In the genomic region with DNA sequence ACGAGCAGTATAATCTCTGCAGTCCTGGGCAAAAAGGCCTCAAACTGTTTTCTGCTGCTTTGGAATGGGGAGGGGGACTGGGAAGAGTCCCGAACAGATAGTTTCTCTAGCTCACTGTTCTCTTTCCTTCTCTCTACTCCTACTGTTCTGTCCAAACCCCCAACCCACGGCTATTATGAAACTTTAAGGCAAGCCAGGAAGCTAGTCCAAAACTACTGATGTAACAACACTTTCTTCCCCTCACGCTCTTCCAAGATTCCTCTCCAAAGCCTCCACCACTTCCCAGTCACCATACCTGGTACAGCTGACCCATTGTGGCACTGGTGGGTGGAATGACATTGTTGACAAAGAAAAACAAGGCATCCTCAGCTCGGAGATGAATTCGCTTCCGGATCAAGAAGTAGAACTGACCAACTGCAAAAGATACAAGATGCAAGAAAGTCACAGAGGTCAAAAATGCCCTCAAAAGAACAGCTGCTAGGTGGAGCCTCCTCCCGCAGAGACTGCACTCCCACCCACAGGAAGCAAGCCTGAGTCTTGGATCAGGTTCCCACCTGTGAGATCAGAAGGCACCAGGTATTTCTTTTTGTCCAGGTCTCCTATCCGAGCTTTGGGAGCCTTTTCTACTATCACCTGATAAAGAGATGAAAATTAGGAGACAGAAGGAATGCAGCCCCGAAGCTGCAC, we compare ENCODE assay signal across 9 cellular contexts. TPM values are rescaled to one million over a fixed set of nuclear protein-coding genes. Genes with fewer than 3 reads are reported as not detected.
A peak's percentile ranks its signal among the peaks of the same experiment; 100 is the strongest.
DNase-seq lines count a peak whose midpoint lies in the region; ATAC-seq and TF ChIP-seq lines count a peak whose summit lies in the region.
"Had no signal": no experiment of that assay in that cellular context is flagged by ENCODE, and none has a peak within 500 bp of the region (broad histone marks: within the 10 kb centered on the region; RNA-seq: fewer than 3 reads in every experiment).

No MANE protein-coding gene starts in this region.

- no peaks in the 10 kb centered on the region for H3K27me3 Mint-ChIP-seq in activated CD8-positive, alpha-beta memory T cell treated with anti-CD3 and anti-CD28 coated beads, Interleukin-2, amount 10 ng/mL, durations not matched to agents 7 days and 5 days

- peaks cover 32% of the 10 kb centered on the region for H3K36me3 Mint-ChIP-seq in activated CD8-positive, alpha-beta memory T cell treated with anti-CD3 and anti-CD28 coated beads, Interleukin-2, amount 10 ng/mL, durations not matched to agents 7 days and 5 days

- H3K4me3 ChIP-seq in adipocyte (ENCODE audit: low read length) (peak overlapping the region; percentile 98), liver (ENCODE audit: low read depth in 1 of 3, low read length in 3 of 3) (peak overlapping the region; percentile 74 to 93 (median 91)), tibial artery (peak overlapping the region; percentile 73 to 77)

- H3K4me1 ChIP-seq in adipocyte (ENCODE audit: control insufficient read depth, insufficient read depth, low read length) (peaks cover 38% of the 10 kb centered on the region), liver (ENCODE audit: control insufficient read depth in 4 of 4, insufficient read depth in 4 of 4, low read length in 3 of 4) (peaks cover 2 to 42% (median 30%) of the 10 kb centered on the region in 4 donors), tibial artery (peaks cover 0 to 43% (median 31%) of the 10 kb centered on the region in 4 donors)

- WGBS in liver, result 25% methylated on average over 10 of the region's 10 CpGs

- TF ChIP-seq CTCF in liver (IDR thresholded peaks at IDR 0.05; ENCODE audit: low read depth, low read length, missing input control), result no peak
- TF ChIP-seq CTCF in tibial artery (IDR thresholded peaks at IDR 0.05), result no peak

- ATAC-seq in activated CD8-positive, alpha-beta memory T cell treated with anti-CD3 and anti-CD28 coated beads, Interleukin-2, amount 10 ng/mL, durations not matched to agents 7 days and 5 days, result no peak
- ATAC-seq in GM18498 (IDR thresholded peaks at IDR 0.05; ENCODE audit: unreplicated experiment) (no peak), HG03135 (IDR thresholded peaks at IDR 0.05; ENCODE audit: unreplicated experiment) (no peak)

- peak overlapping the region; percentile 98 to 99 for H3K27ac ChIP-seq in liver (ENCODE audit: low read depth in 1 of 2, low read length in 2 of 2)
- H3K27ac ChIP-seq in tibial artery, result peak overlapping the region; percentile 95 to 97

- no peaks in the 10 kb centered on the region for H3K9me3 Mint-ChIP-seq in activated CD8-positive, alpha-beta memory T cell treated with anti-CD3 and anti-CD28 coated beads, Interleukin-2, amount 10 ng/mL, durations not matched to agents 7 days and 5 days (ENCODE audit: low read depth)

- TF ChIP-seq RAD21 in liver (IDR thresholded peaks at IDR 0.05), result no peak

- H3K36me3 ChIP-seq in adipocyte (ENCODE audit: control insufficient read depth, insufficient read depth, low read length, severe bottlenecking) (peaks cover 40% of the 10 kb centered on the region), liver (ENCODE audit: control insufficient read depth in 4 of 4, insufficient read depth in 3 of 4, low read depth in 1 of 4, low read length in 3 of 4) (peaks cover 5 to 29% (median 21%) of the 10 kb centered on the region in 4 donors), tibial artery (peaks cover 18 to 44% (median 38%) of the 10 kb centered on the region in 3 donors)

- intact Hi-C loops in tibial artery (cut with DNase I; ENCODE audit: low total_unique reads), result no loop called here

- H3K9ac ChIP-seq in adipocyte (ENCODE audit: low read length) (peak overlapping the region; percentile 99), liver (ENCODE audit: low read depth in 1 of 2, low read length in 2 of 2) (peak overlapping the region; percentile 91 to 100)

- H3K27ac Mint-ChIP-seq in activated CD8-positive, alpha-beta memory T cell treated with anti-CD3 and anti-CD28 coated beads, Interleukin-2, amount 10 ng/mL, durations not matched to agents 7 days and 5 days, result peak overlapping the region; percentile 98

- peak overlapping the region; percentile 86 for H3K4me3 Mint-ChIP-seq in activated CD8-positive, alpha-beta memory T cell treated with anti-CD3 and anti-CD28 coated beads, Interleukin-2, amount 10 ng/mL, durations not matched to agents 7 days and 5 days

- H3K9me3 ChIP-seq in adipocyte (ENCODE audit: control insufficient read depth, low read length) (no peaks in the 10 kb centered on the region), liver (ENCODE audit: control insufficient read depth in 4 of 4, low read length in 3 of 4) (no peaks in the 10 kb centered on the region), tibial artery (no peaks in the 10 kb centered on the region)

- no peak for DNase-seq in activated CD8-positive, alpha-beta memory T cell treated with anti-CD3 and anti-CD28 coated beads, Interleukin-2, amount 10 ng/mL, durations not matched to agents 7 days and 5 days
- no peak for DNase-seq in activated CD8-positive, alpha-beta memory T cell treated with anti-CD3 and anti-CD28 coated beads, Interleukin-2, amount 50 U/mL, for 4 hours
- DNase-seq in adipocyte (ENCODE audit: low read depth) (no peak), tibial artery (no peak), putamen (ENCODE audit: low spot score) (no peak)
- DNase-seq: activated CD4-positive, alpha-beta T cell treated with anti-CD3 and anti-CD28 coated beads for 48 hours had no signal

- peaks cover 44% of the 10 kb centered on the region for H3K4me1 Mint-ChIP-seq in activated CD8-positive, alpha-beta memory T cell treated with anti-CD3 and anti-CD28 coated beads, Interleukin-2, amount 10 ng/mL, durations not matched to agents 7 days and 5 days

- CTCF ChIA-PET in activated CD8-positive, alpha-beta memory T cell treated with anti-CD3 and anti-CD28 coated beads, Interleukin-2, amount 10 ng/mL, durations not matched to agents 7 days and 5 days (lab: Charles Lee), result interaction anchor here (0.8 to 4.1 kb wide), 6 partner anchors 10 to 230 kb away, joined by 3 to 18 read pairs (median 5); a partner anchor contains a TSS

- no peaks in the 10 kb centered on the region for H3K27me3 ChIP-seq in adipocyte (replicated peaks; ENCODE audit: control insufficient read depth, insufficient read depth, low read length)
- H3K27me3 ChIP-seq in liver (ENCODE audit: control insufficient read depth in 4 of 4, insufficient read depth in 4 of 4, low read length in 3 of 4), result no peaks in the 10 kb centered on the region
- no peaks in the 10 kb centered on the region for H3K27me3 ChIP-seq in tibial artery

TF ChIP-seq in liver, 16 proteins besides CTCF, POLR2A, EP300 and RAD21 (continues in another document):
- TF ChIP-seq FOXA1 (IDR thresholded peaks at IDR 0.05) (no peak), RXRA (IDR thresholded peaks at IDR 0.05) (no peak), JUND (IDR thresholded peaks at IDR 0.05) (no peak), FOXA2 (IDR thresholded peaks at IDR 0.05) (no peak), EGR1 (IDR thresholded peaks at IDR 0.05; ENCODE audit: low read depth in 2 of 2) (no peak), YY1 (IDR thresholded peaks at IDR 0.05) (no peak), GABPA (IDR thresholded peaks at IDR 0.05 in 1 of 2, conservative IDR thresholded peaks at IDR 0.05 in 1 of 2) (no peak), SP1 (IDR thresholded peaks at IDR 0.05) (no peak)
- TF ChIP-seq, protein P1, sequence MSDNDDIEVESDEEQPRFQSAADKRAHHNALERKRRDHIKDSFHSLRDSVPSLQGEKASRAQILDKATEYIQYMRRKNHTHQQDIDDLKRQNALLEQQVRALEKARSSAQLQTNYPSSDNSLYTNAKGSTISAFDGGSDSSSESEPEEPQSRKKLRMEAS (IDR thresholded peaks at IDR 0.05), result no peak
- TF ChIP-seq, protein P2, sequence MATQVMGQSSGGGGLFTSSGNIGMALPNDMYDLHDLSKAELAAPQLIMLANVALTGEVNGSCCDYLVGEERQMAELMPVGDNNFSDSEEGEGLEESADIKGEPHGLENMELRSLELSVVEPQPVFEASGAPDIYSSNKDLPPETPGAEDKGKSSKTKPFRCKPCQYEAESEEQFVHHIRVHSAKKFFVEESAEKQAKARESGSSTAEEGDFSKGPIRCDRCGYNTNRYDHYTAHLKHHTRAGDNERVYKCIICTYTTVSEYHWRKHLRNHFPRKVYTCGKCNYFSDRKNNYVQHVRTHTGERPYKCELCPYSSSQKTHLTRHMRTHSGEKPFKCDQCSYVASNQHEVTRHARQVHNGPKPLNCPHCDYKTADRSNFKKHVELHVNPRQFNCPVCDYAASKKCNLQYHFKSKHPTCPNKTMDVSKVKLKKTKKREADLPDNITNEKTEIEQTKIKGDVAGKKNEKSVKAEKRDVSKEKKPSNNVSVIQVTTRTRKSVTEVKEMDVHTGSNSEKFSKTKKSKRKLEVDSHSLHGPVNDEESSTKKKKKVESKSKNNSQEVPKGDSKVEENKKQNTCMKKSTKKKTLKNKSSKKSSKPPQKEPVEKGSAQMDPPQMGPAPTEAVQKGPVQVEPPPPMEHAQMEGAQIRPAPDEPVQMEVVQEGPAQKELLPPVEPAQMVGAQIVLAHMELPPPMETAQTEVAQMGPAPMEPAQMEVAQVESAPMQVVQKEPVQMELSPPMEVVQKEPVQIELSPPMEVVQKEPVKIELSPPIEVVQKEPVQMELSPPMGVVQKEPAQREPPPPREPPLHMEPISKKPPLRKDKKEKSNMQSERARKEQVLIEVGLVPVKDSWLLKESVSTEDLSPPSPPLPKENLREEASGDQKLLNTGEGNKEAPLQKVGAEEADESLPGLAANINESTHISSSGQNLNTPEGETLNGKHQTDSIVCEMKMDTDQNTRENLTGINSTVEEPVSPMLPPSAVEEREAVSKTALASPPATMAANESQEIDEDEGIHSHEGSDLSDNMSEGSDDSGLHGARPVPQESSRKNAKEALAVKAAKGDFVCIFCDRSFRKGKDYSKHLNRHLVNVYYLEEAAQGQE (IDR thresholded peaks at IDR 0.05), result no peak

RNA-seq across cellular contexts. Expression of a gene that starts 1.1 kb away (rescaled TPM):
- total RNA-seq in activated CD8-positive, alpha-beta memory T cell treated with anti-CD3 and anti-CD28 coated beads, Interleukin-2, amount 10 ng/mL, durations not matched to agents 7 days and 5 days, result 100 to 1,000 TPM; 207 to 231 TPM
- total RNA-seq in liver, result 10 to 100 TPM; 74.4 to 88.4 TPM
- 100 to 1,000 TPM; 322 to 489 TPM for polyA plus RNA-seq in liver

RNA-seq across cellular contexts. Expression of a gene that starts 1.9 kb away (rescaled TPM):
- 10 to 100 TPM; 42.1 to 53.2 TPM for total RNA-seq in activated CD8-positive, alpha-beta memory T cell treated with anti-CD3 and anti-CD28 coated beads, Interleukin-2, amount 10 ng/mL, durations not matched to agents 7 days and 5 days
- total RNA-seq in liver, result 10 to 100 TPM; 14.6 to 15.8 TPM
- polyA plus RNA-seq in liver, result 10 to 100 TPM; 14.0 to 18.3 TPM

RNA-seq across cellular contexts. Expression of a gene that starts 6.9 kb away (rescaled TPM):
- 10 to 100 TPM; 52.7 to 62.0 TPM for total RNA-seq in activated CD8-positive, alpha-beta memory T cell treated with anti-CD3 and anti-CD28 coated beads, Interleukin-2, amount 10 ng/mL, durations not matched to agents 7 days and 5 days
- total RNA-seq in liver, result 10 to 100 TPM; 16.7 to 24.5 TPM
- 1 to 10 TPM; 3.4 to 5.9 TPM for polyA plus RNA-seq in liver

RNA-seq across cellular contexts. Expression of a gene that starts 10.3 kb away (rescaled TPM):
- 100 to 1,000 TPM; 162 to 192 TPM for total RNA-seq in activated CD8-positive, alpha-beta memory T cell treated with anti-CD3 and anti-CD28 coated beads, Interleukin-2, amount 10 ng/mL, durations not matched to agents 7 days and 5 days
- total RNA-seq in liver, result 10 to 100 TPM; 15.2 to 21.9 TPM
- polyA plus RNA-seq in liver, result 10 to 100 TPM; 11.0 to 28.6 TPM

RNA-seq across cellular contexts. Expression of a gene that starts 10.8 kb away (rescaled TPM):
- total RNA-seq in activated CD8-positive, alpha-beta memory T cell treated with anti-CD3 and anti-CD28 coated beads, Interleukin-2, amount 10 ng/mL, durations not matched to agents 7 days and 5 days, result 10 to 100 TPM; 56.5 to 70.4 TPM
- total RNA-seq in liver, result 10 to 100 TPM; 19.3 to 24.1 TPM
- 10 to 100 TPM; 29.1 to 38.4 TPM for polyA plus RNA-seq in liver
